Comparison of ENCODE assay signal across 8 cellular contexts in the genomic region with DNA sequence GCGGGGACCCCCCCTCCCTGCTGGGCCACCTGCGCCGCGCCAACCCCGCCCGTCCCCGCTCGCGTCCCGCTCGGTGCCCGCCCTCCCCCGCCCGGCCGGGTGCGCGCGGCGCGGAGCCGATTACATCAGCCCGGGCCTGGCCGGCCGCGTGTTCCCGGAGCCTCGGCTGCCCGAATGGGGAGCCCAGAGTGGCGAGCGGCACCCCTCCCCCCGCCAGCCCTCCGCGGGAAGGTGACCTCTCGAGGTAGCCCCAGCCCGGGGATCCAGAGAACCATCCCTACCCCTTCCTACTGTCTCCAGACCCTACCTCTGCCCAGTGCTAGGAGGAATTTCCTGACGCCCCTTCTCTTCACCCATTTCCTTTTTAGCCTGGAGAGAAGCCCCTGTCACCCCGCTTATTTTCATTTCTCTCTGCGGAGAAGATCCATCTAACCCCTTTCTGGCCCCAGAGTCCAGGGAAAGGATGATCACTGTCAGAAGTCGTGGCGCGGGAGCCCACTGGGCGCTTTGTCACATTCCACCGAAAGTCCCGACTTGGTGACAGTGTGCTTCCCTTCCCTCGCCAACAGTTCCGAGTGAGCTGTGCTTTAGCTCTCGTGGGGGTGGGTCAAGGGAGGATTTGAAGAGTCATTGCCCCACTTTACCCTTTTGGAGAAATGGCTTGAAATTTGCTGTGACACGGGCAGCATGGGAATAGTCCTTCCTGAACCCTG. TPM values are rescaled to one million over a fixed set of nuclear protein-coding genes. Genes with fewer than 3 reads are reported as not detected.
DNase-seq lines count a peak whose midpoint lies in the region; ATAC-seq and TF ChIP-seq lines count a peak whose summit lies in the region.

No MANE protein-coding gene starts in this region.

- H3K4me3 Mint-ChIP-seq in CD4-positive, alpha-beta memory T cell: peak overlapping the region; percentile 55 to 88 (median 72)

- POLR2A ChIA-PET in CD4-positive, alpha-beta memory T cell (lab: Charles Lee; ENCODE audit: partially characterized antibody): no interaction called here

- H3K4me2 ChIP-seq in hepatocyte: peak overlapping the region; percentile 94

- H3K4me1 ChIP-seq in CD4-positive, alpha-beta memory T cell (ENCODE audit: insufficient read depth, low read length): peaks cover 17% of the 10 kb centered on the region
- peaks cover 45% of the 10 kb centered on the region for H3K4me1 ChIP-seq in hepatocyte (ENCODE audit: insufficient read depth)

- intact Hi-C loops in CD4-positive, alpha-beta memory T cell (cut with micrococcal nuclease): loop anchor here (1.0 to 10.0 kb wide), 4 partner anchors 48 to 229 kb away; no protein-coding TSS in a partner anchor

- H3K36me3 ChIP-seq in CD4-positive, alpha-beta memory T cell (ENCODE audit: insufficient read depth, low read length): peaks cover 4% of the 10 kb centered on the region
- H3K36me3 ChIP-seq in hepatocyte (replicated peaks; ENCODE audit: insufficient read depth, low read depth): no peaks in the 10 kb centered on the region

- H3K79me2 ChIP-seq in hepatocyte: peaks cover 69% of the 10 kb centered on the region

- H3K27me3 Mint-ChIP-seq in CD4-positive, alpha-beta memory T cell: peaks cover 16 to 17% of the 10 kb centered on the region in 2 donors

- DNase-seq in CD4-positive, alpha-beta memory T cell: peak in 4 of 5 donors; percentile 8 to 18 (median 14)
- no peak for DNase-seq in HFF-Myc (ENCODE audit: extremely low read depth, low read depth)
- peak in 35 of 56 donors; percentile 18 to 71 (median 52) for DNase-seq in amygdala (lab: John Stamatoyannopoulos, UW)
- DNase-seq in hepatocyte (ENCODE audit: low spot score): peak; percentile 81
- peak; percentile 75 for DNase-seq in retina
- DNase-seq in NCI-H774 (lab: John Stamatoyannopoulos, UW): no peak
- DNase-seq in NCI-H187 (lab: John Stamatoyannopoulos, UW): no peak

- H3K27ac ChIP-seq in CD4-positive, alpha-beta memory T cell (ENCODE audit: low read depth, low read length): no peak overlapping the region
- H3K27ac ChIP-seq in hepatocyte: peak overlapping the region; percentile 97

- peaks cover 0 to 2% (median 0%) of the 10 kb centered on the region in 8 donors for H3K9me3 Mint-ChIP-seq in CD4-positive, alpha-beta memory T cell

- H2AFZ ChIP-seq in hepatocyte: no peak overlapping the region

- peaks cover 61% of the 10 kb centered on the region for H4K20me1 ChIP-seq in hepatocyte (ENCODE audit: insufficient read depth, poor library complexity, severe bottlenecking)

- H3K4me3 ChIP-seq in CD4-positive, alpha-beta memory T cell (ENCODE audit: low read length in 2 of 2): peak overlapping the region; percentile 36 to 82
- H3K4me3 ChIP-seq in HFF-Myc (replicated peaks; ENCODE audit: low read depth, low read length) (peak overlapping the region; percentile 93), hepatocyte (peak overlapping the region; percentile 98)

- H3K27ac Mint-ChIP-seq in CD4-positive, alpha-beta memory T cell: peak overlapping the region in 2 of 7 donors; percentile 25 to 71

- peaks cover 0 to 1% of the 10 kb centered on the region in 2 donors for H3K36me3 Mint-ChIP-seq in CD4-positive, alpha-beta memory T cell

- 3% methylated on average over 33 of the region's 48 CpGs for WGBS in hepatocyte (ENCODE audit: low lambda C conversion rate, missing lambda C conversion rate)

- peaks cover 5% of the 10 kb centered on the region for H3K27me3 ChIP-seq in CD4-positive, alpha-beta memory T cell (ENCODE audit: insufficient read depth, low read length)
- H3K27me3 ChIP-seq in hepatocyte: no peaks in the 10 kb centered on the region

- peaks cover 8 to 40% (median 23%) of the 10 kb centered on the region in 4 donors for H3K4me1 Mint-ChIP-seq in CD4-positive, alpha-beta memory T cell

- no peaks in the 10 kb centered on the region for H3K9me3 ChIP-seq in CD4-positive, alpha-beta memory T cell (ENCODE audit: control insufficient read depth in 1 of 2, low read length in 2 of 2)
- no peaks in the 10 kb centered on the region for H3K9me3 ChIP-seq in hepatocyte (ENCODE audit: low read depth)

- ATAC-seq in SK-N-SH treated with all-trans-retinoic acid at 6 μM for 48 hours: peak; percentile 15

- CTCF ChIA-PET in CD4-positive, alpha-beta memory T cell (lab: Charles Lee; ENCODE audit: partially characterized antibody): interaction anchor here (1.7 kb wide), 1 partner anchor 307 kb away, joined by 7 read pairs; no protein-coding TSS in a partner anchor

- TF ChIP-seq CTCF in HFF-Myc (IDR thresholded peaks at IDR 0.05; ENCODE audit: low read depth, low read length, missing control alignments): no peak
- TF ChIP-seq CTCF in hepatocyte (IDR thresholded peaks at IDR 0.05; ENCODE audit: poor library complexity): no peak

- no peaks in the 10 kb centered on the region for H3K9me2 ChIP-seq in hepatocyte (replicated peaks; ENCODE audit: insufficient read depth)

TF ChIP-seq in SK-N-SH treated with all-trans-retinoic acid at 6 μM for 48 hours, 23 proteins besides CTCF, POLR2A, EP300 and RAD21:
- TF ChIP-seq TOX (CRISPR knock-in tag; IDR thresholded peaks at IDR 0.05; ENCODE audit: borderline replicate concordance) (no peak), TCF4 (CRISPR knock-in tag; IDR thresholded peaks at IDR 0.05; ENCODE audit: borderline replicate concordance) (no peak), ESRRG (CRISPR knock-in tag; IDR thresholded peaks at IDR 0.05) (no peak), ZNF565 (CRISPR knock-in tag; conservative IDR thresholded peaks at IDR 0.05; ENCODE audit: low read depth) (no peak), ISL1 (CRISPR knock-in tag; IDR thresholded peaks at IDR 0.05) (no peak), ZC3H10 (CRISPR knock-in tag; IDR thresholded peaks at IDR 0.05) (no peak), SNAI2 (CRISPR knock-in tag; IDR thresholded peaks at IDR 0.05) (no peak), ZFP3 (CRISPR knock-in tag; IDR thresholded peaks at IDR 0.05) (no peak), OSR1 (CRISPR knock-in tag; IDR thresholded peaks at IDR 0.05) (no peak), GLIS3 (CRISPR knock-in tag; IDR thresholded peaks at IDR 0.05) (no peak)
- TF ChIP-seq, protein P1, sequence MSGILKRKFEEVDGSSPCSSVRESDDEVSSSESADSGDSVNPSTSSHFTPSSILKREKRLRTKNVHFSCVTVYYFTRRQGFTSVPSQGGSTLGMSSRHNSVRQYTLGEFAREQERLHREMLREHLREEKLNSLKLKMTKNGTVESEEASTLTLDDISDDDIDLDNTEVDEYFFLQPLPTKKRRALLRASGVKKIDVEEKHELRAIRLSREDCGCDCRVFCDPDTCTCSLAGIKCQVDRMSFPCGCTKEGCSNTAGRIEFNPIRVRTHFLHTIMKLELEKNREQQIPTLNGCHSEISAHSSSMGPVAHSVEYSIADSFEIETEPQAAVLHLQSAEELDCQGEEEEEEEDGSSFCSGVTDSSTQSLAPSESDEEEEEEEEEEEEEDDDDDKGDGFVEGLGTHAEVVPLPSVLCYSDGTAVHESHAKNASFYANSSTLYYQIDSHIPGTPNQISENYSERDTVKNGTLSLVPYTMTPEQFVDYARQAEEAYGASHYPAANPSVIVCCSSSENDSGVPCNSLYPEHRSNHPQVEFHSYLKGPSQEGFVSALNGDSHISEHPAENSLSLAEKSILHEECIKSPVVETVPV (CRISPR knock-in tag; IDR thresholded peaks at IDR 0.05): no peak

RNA-seq across cellular contexts. Expression of a gene that starts 2.0 kb away (rescaled TPM):
- 1 to 10 TPM in 1 of 2 experiments, under 1 TPM in 1; 0.29 to 1.1 TPM for total RNA-seq in CD4-positive, alpha-beta memory T cell
- polyA plus RNA-seq in CD4-positive, alpha-beta memory T cell: not detected
- total RNA-seq in hepatocyte: 165 and 179 TPM in 2 replicates
- polyA plus RNA-seq in hepatocyte: 129 and 148 TPM in 2 replicates

Comparison
In these comparisons a context has a peak if more than half of its experiments do, and no peak if none do; other contexts are left out.
1. DNase-seq: peak in CD4-positive, alpha-beta memory T cell (4 of 5), amygdala (35 of 56), hepatocyte (single experiment) and retina (single experiment); none in HFF-Myc (single experiment), NCI-H774 (single experiment) and NCI-H187 (0 of 2).
2. RNA of a gene that starts 2.0 kb away (total RNA-seq): 165 to 179 TPM in hepatocyte; 0.29 to 1.1 TPM in CD4-positive, alpha-beta memory T cell; every median in the first group is over 10 times any median in the second.
3. Peak in every context shown above with its lines, with median percentiles within 50 percentile points of each other: H3K4me3 ChIP-seq.